8 cellular contexts compared by ENCODE assay signal in the genomic region with DNA sequence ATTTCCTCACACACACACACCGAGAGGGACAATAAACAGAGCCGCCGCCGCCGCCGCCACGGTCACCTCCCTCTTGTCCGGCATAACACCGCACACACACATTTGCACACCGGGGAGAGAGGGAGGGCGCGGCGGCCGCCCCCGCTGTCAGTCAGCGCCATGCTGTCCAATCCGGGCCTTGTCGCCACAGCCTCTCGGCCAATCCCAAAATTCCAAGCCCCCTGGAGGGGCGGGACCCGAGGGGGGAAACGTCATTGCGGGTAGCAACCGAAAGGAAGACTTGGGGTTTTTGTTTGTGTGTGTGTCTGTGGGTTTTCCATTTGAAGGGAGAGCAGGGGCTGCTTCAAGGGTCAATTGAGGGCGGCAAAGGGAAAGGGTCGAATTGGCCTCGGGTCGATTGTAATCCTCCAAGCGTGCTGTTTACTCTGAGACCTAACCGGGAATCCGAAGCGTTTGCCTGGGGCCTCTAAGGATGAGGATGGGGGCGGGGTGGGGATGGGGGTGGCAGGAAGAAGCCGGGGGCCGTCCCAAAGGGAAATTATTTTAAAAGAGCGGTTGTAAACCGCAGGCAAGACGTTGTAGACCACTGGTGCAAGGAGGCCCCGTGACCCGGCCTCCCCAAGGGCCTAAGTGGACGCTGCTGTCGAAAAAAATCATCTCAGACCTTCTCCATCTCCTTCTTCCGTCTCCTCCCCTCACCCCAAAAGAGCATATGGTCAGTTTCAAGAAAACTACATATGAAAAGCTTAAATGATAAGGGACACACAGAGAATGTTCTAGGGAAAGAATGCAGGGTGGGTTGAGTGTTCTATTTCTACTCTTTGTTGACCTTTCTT. TPM values are rescaled to one million over a fixed set of nuclear protein-coding genes. Genes with fewer than 3 reads are reported as not detected.
A peak's percentile ranks its signal among the peaks of the same experiment; 100 is the strongest.
DNase-seq lines count a peak whose midpoint lies in the region; ATAC-seq, FAIRE-seq and TF ChIP-seq lines count a peak whose summit lies in the region.

A gene with protein sequence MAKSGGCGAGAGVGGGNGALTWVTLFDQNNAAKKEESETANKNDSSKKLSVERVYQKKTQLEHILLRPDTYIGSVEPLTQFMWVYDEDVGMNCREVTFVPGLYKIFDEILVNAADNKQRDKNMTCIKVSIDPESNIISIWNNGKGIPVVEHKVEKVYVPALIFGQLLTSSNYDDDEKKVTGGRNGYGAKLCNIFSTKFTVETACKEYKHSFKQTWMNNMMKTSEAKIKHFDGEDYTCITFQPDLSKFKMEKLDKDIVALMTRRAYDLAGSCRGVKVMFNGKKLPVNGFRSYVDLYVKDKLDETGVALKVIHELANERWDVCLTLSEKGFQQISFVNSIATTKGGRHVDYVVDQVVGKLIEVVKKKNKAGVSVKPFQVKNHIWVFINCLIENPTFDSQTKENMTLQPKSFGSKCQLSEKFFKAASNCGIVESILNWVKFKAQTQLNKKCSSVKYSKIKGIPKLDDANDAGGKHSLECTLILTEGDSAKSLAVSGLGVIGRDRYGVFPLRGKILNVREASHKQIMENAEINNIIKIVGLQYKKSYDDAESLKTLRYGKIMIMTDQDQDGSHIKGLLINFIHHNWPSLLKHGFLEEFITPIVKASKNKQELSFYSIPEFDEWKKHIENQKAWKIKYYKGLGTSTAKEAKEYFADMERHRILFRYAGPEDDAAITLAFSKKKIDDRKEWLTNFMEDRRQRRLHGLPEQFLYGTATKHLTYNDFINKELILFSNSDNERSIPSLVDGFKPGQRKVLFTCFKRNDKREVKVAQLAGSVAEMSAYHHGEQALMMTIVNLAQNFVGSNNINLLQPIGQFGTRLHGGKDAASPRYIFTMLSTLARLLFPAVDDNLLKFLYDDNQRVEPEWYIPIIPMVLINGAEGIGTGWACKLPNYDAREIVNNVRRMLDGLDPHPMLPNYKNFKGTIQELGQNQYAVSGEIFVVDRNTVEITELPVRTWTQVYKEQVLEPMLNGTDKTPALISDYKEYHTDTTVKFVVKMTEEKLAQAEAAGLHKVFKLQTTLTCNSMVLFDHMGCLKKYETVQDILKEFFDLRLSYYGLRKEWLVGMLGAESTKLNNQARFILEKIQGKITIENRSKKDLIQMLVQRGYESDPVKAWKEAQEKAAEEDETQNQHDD (N-terminal part only) (minus strand): TSS at position 98 of the 836 bp plus-strand sequence. CDS start 610 bp downstream, outside the sequence.

- ATAC-seq in GM18907 (IDR thresholded peaks at IDR 0.05; ENCODE audit: unreplicated experiment) (peak; percentile 93), HG03159 (IDR thresholded peaks at IDR 0.05; ENCODE audit: unreplicated experiment) (peak; percentile 91), WTC11 (peak; percentile 94)

- H3K4me1 Mint-ChIP-seq in WTC11 = peaks cover 37% of the 10 kb centered on the region

- FAIRE-seq in small intestine (lab: Jason Lieb, UNC) = peak; percentile 33

- no peaks in the 10 kb centered on the region for H3K9me3 ChIP-seq in small intestine (ENCODE audit: control insufficient read depth, low read depth)

- POLR2A ChIA-PET in AG04449 (lab: Yijun Ruan, JAX) (no interaction called here), WTC11 (lab: Charles Lee) (interaction anchor here (1.0 kb wide), 1 partner anchor 118 kb away, joined by 3 read pairs; a partner anchor contains a TSS)

- peak within 1 kb of the TSS; percentile 95 for H3K4me3 Mint-ChIP-seq in WTC11

- H3K27ac ChIP-seq in small intestine (ENCODE audit: low read depth in 1 of 2, low read length in 1 of 2) = peak within 1 kb of the TSS; percentile 98 to 99

- peaks cover 0 to 4% of the 10 kb centered on the region in 2 donors for H3K4me1 ChIP-seq in small intestine (ENCODE audit: control insufficient read depth in 2 of 2, insufficient read depth in 1 of 2, low read depth in 1 of 2, low read length in 1 of 2)

- DNase-seq in AG04449 (ENCODE audit: low read depth, low spot score) (peak; percentile 79), NCI-H2227 treated with DMSO at 0.1 percent for 48 hours (lab: John Stamatoyannopoulos, UW) (peak; percentile 83), WTC11 (ENCODE audit: low spot score) (peak; percentile 95), cardiac fibroblast (ENCODE audit: low read depth in 2 of 2) (peak; percentile 97), iPS-NIHi11 (ENCODE audit: low spot score) (peak; percentile 96), small intestine (peak; percentile 97)

- H3K36me3 ChIP-seq in small intestine (ENCODE audit: control insufficient read depth in 2 of 2, insufficient read depth in 2 of 2, low read length in 2 of 2) = no peaks in the 10 kb centered on the region

- no peaks in the 10 kb centered on the region for H3K27me3 ChIP-seq in small intestine (ENCODE audit: control insufficient read depth in 2 of 2, insufficient read depth in 2 of 2, low read length in 2 of 2)

- WGBS in small intestine, 3 donors = 0 to 1% (median 1%) methylated on average over 41 to 43 of the region's 43 CpGs

- no peaks in the 10 kb centered on the region for H3K27me3 Mint-ChIP-seq in WTC11 (ENCODE audit: low read depth)

- no peak for TF ChIP-seq CTCF in AG04449 (IDR thresholded peaks at IDR 0.05; ENCODE audit: insufficient read depth, low read length, missing control alignments)
- no peak for TF ChIP-seq CTCF in WTC11 (IDR thresholded peaks at IDR 0.05)
- TF ChIP-seq CTCF in cardiac fibroblast (IDR thresholded peaks at IDR 0.05; ENCODE audit: low read depth, low read length) = no peak

- CTCF ChIA-PET in AG04449 (lab: Yijun Ruan, JAX) = interaction anchor here (0.7 to 1.1 kb wide), 3 partner anchors 16 to 165 kb away, joined by 3 read pairs; no protein-coding TSS in a partner anchor
- CTCF ChIA-PET in WTC11 (lab: Charles Lee) = no interaction called here

- no peaks in the 10 kb centered on the region for H3K9me3 Mint-ChIP-seq in WTC11

- no peaks in the 10 kb centered on the region for H3K36me3 Mint-ChIP-seq in WTC11

- peak within 1 kb of the TSS; percentile 100 for H3K27ac Mint-ChIP-seq in WTC11

- H3K4me3 ChIP-seq in AG04449 (ENCODE audit: low read depth, low read length) (peak within 1 kb of the TSS; percentile 84), cardiac fibroblast (replicated peaks in 1 of 2; ENCODE audit: low read depth in 2 of 2, low read length in 2 of 2) (peak within 1 kb of the TSS; percentile 81 to 83), small intestine (ENCODE audit: low read depth in 1 of 2, low read length in 2 of 2) (peak within 1 kb of the TSS; percentile 82 to 97)

TF ChIP-seq in WTC11, 78 proteins besides CTCF, POLR2A, EP300 and RAD21 (continues in another document):
- TF ChIP-seq SP1 (CRISPR knock-in tag; conservative IDR thresholded peaks at IDR 0.05) (peak; percentile 33; the same call in 1 of the 2 replicates), ETV6 (CRISPR knock-in tag; IDR thresholded peaks at IDR 0.05) (no peak), ATF1 (CRISPR knock-in tag; IDR thresholded peaks at IDR 0.05) (no peak), ZNF138 (CRISPR knock-in tag; conservative IDR thresholded peaks at IDR 0.05) (no peak)
- TF ChIP-seq, protein P1, sequence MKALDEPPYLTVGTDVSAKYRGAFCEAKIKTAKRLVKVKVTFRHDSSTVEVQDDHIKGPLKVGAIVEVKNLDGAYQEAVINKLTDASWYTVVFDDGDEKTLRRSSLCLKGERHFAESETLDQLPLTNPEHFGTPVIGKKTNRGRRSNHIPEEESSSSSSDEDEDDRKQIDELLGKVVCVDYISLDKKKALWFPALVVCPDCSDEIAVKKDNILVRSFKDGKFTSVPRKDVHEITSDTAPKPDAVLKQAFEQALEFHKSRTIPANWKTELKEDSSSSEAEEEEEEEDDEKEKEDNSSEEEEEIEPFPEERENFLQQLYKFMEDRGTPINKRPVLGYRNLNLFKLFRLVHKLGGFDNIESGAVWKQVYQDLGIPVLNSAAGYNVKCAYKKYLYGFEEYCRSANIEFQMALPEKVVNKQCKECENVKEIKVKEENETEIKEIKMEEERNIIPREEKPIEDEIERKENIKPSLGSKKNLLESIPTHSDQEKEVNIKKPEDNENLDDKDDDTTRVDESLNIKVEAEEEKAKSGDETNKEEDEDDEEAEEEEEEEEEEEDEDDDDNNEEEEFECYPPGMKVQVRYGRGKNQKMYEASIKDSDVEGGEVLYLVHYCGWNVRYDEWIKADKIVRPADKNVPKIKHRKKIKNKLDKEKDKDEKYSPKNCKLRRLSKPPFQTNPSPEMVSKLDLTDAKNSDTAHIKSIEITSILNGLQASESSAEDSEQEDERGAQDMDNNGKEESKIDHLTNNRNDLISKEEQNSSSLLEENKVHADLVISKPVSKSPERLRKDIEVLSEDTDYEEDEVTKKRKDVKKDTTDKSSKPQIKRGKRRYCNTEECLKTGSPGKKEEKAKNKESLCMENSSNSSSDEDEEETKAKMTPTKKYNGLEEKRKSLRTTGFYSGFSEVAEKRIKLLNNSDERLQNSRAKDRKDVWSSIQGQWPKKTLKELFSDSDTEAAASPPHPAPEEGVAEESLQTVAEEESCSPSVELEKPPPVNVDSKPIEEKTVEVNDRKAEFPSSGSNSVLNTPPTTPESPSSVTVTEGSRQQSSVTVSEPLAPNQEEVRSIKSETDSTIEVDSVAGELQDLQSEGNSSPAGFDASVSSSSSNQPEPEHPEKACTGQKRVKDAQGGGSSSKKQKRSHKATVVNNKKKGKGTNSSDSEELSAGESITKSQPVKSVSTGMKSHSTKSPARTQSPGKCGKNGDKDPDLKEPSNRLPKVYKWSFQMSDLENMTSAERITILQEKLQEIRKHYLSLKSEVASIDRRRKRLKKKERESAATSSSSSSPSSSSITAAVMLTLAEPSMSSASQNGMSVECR (CRISPR knock-in tag; IDR thresholded peaks at IDR 0.05; ENCODE audit: borderline replicate concordance) = no peak

RNA-seq across cellular contexts. Expression of the gene that starts here (rescaled TPM):
- 151 to 167 TPM (median 160 TPM) in 3 replicates for total RNA-seq in WTC11 (2021)
- 10 to 100 TPM; 38.0 to 55.0 (median 39.4) TPM for polyA plus RNA-seq in small intestine

Comparison
In these comparisons a context has a peak if more than half of its experiments do, and no peak if none do; other contexts are left out.
1. Peak in every context shown above with its lines: DNase-seq, ATAC-seq, H3K4me3 ChIP-seq and H3K27ac ChIP-seq.